ENCODE assay signal across 8 cellular contexts in genomic region chr1:150629115-150629928, GRCh38. TPM values are rescaled to one million over a fixed set of nuclear protein-coding genes. Genes with fewer than 3 reads are reported as not detected.
DNase-seq lines count a peak whose midpoint lies in the region; ATAC-seq and TF ChIP-seq lines count a peak whose summit lies in the region.

A gene with protein sequence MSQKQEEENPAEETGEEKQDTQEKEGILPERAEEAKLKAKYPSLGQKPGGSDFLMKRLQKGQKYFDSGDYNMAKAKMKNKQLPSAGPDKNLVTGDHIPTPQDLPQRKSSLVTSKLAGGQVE (minus strand): TSS chr1:150629612. CDS start chr1:150629470, 142 bp downstream.

- TF ChIP-seq CTCF in GM06990 (IDR thresholded peaks at IDR 0.05; ENCODE audit: insufficient read depth, low read length, poor library complexity, severe bottlenecking): no peak
- no peak for TF ChIP-seq CTCF in NB4 (IDR thresholded peaks at IDR 0.05; ENCODE audit: low read depth, low read length)
- TF ChIP-seq CTCF in gastroesophageal sphincter (IDR thresholded peaks at IDR 0.05): peak in 1 of 4 experiments; percentile 23
- TF ChIP-seq CTCF in neutrophil (IDR thresholded peaks at IDR 0.05): peak; percentile 49

- H3K36me3 ChIP-seq in GM06990 (ENCODE audit: control insufficient read depth, insufficient read depth, low read length) (peaks cover 10% of the 10 kb centered on the region), gastroesophageal sphincter (peaks cover 0 to 35% of the 10 kb centered on the region in 2 donors), neutrophil (peaks cover 29% of the 10 kb centered on the region)

- CTCF ChIA-PET in activated naive CD4-positive, alpha-beta T cell treated with anti-CD3 and anti-CD28 coated beads for 36 hours (lab: Charles Lee): interaction anchor here (0.6 to 2.1 kb wide), 7 partner anchors 16 to 420 kb away, joined by 3 to 12 read pairs (median 4); partner anchors contain the start of gene GOLPH3L

- H3K36me3 Mint-ChIP-seq in activated naive CD4-positive, alpha-beta T cell treated with anti-CD3 and anti-CD28 coated beads for 36 hours (ENCODE audit: low read depth): peaks cover 34% of the 10 kb centered on the region

- H3K4me1 ChIP-seq in gastroesophageal sphincter: peaks cover 0 to 49% (median 9%) of the 10 kb centered on the region in 3 donors
- H3K4me1 ChIP-seq in neutrophil (ENCODE audit: control insufficient read depth in 1 of 2, insufficient read depth in 1 of 2, low read depth in 1 of 2, low read length in 1 of 2): peaks cover 27% of the 10 kb centered on the region in 2 experiments

- peak; percentile 95 for DNase-seq in GM06990 (ENCODE audit: extremely low read depth, insufficient read length)
- DNase-seq in NB4 (ENCODE audit: low read depth): peak; percentile 99
- DNase-seq in SK-N-DZ (ENCODE audit: low spot score): peak; percentile 100
- peak; percentile 98 for DNase-seq in activated naive CD4-positive, alpha-beta T cell treated with anti-CD3 and anti-CD28 coated beads for 36 hours
- DNase-seq in substantia nigra (lab: John Stamatoyannopoulos, UW): peak; percentile 87 to 100 (median 97)

- H3K27ac ChIP-seq in gastroesophageal sphincter (peak within 1 kb of the TSS; percentile 58 to 97 (median 96)), neutrophil (peak within 1 kb of the TSS; percentile 96), substantia nigra (ENCODE audit: low read depth, low read length, poor library complexity, severe bottlenecking) (peak within 1 kb of the TSS; percentile 97)

- H3K9me3 ChIP-seq in gastroesophageal sphincter (no peaks in the 10 kb centered on the region), neutrophil (no peaks in the 10 kb centered on the region)

- no peaks in the 10 kb centered on the region for H3K27me3 Mint-ChIP-seq in activated naive CD4-positive, alpha-beta T cell treated with anti-CD3 and anti-CD28 coated beads for 36 hours (ENCODE audit: low read depth)

- peak within 1 kb of the TSS; percentile 54 for H3K27ac Mint-ChIP-seq in activated naive CD4-positive, alpha-beta T cell treated with anti-CD3 and anti-CD28 coated beads for 36 hours

- intact Hi-C loops in activated naive CD4-positive, alpha-beta T cell treated with anti-CD3 and anti-CD28 coated beads for 36 hours (cut with micrococcal nuclease): loop anchor here (1.0 to 10.0 kb wide), 12 partner anchors 18 to 698 kb away; partner anchors contain the start of genes ANP32E, APH1A, ARNT and GOLPH3L

- H3K27me3 ChIP-seq in GM06990 (replicated peaks; ENCODE audit: control insufficient read depth, insufficient read depth, low read length): no peaks in the 10 kb centered on the region
- no peaks in the 10 kb centered on the region for H3K27me3 ChIP-seq in gastroesophageal sphincter
- H3K27me3 ChIP-seq in neutrophil: no peaks in the 10 kb centered on the region

- no peak for TF ChIP-seq EP300 in gastroesophageal sphincter (IDR thresholded peaks at IDR 0.05)

- H3K9me3 Mint-ChIP-seq in activated naive CD4-positive, alpha-beta T cell treated with anti-CD3 and anti-CD28 coated beads for 36 hours: no peaks in the 10 kb centered on the region

- H3K4me3 Mint-ChIP-seq in activated naive CD4-positive, alpha-beta T cell treated with anti-CD3 and anti-CD28 coated beads for 36 hours: no peak within 1 kb of the TSS

- H3K4me3 ChIP-seq in GM06990 (replicated peaks; ENCODE audit: low read depth, low read length) (peak within 1 kb of the TSS; percentile 86), NB4 (ENCODE audit: low read depth, low read length) (peak within 1 kb of the TSS; percentile 99), gastroesophageal sphincter (peak within 1 kb of the TSS; percentile 33 to 70), neutrophil (ENCODE audit: low read depth in 1 of 2, low read length in 1 of 2) (peak within 1 kb of the TSS; percentile 76 to 79)

- 0% methylated on average over 5 of the region's 49 CpGs; no CpG with 5 or more reads in 1 of the 2 donors for WGBS in gastroesophageal sphincter (ENCODE audit: low coverage in 1 of 2), 2 donors

- ATAC-seq in HG02571 (IDR thresholded peaks at IDR 0.05; ENCODE audit: unreplicated experiment) (peak; percentile 89), gastroesophageal sphincter (peak; percentile 97)

- H3K4me1 Mint-ChIP-seq in activated naive CD4-positive, alpha-beta T cell treated with anti-CD3 and anti-CD28 coated beads for 36 hours (ENCODE audit: low read depth): peaks cover 42% of the 10 kb centered on the region

- TF ChIP-seq POLR2A in NB4 (IDR thresholded peaks at IDR 0.05; ENCODE audit: extremely low read depth, insufficient read length) (peak; percentile 53), gastroesophageal sphincter (IDR thresholded peaks at IDR 0.05) (peak; percentile 85 to 91)

RNA-seq across cellular contexts. Expression of the gene that starts here (rescaled TPM):
- 272 and 337 TPM in 2 replicates for polyA plus RNA-seq in SK-N-DZ (2014; cell fraction: cytosol; rRNA removed)
- polyA plus RNA-seq in SK-N-DZ (2014; cell fraction: nucleus; rRNA removed): 173 and 181 TPM in 2 replicates
- 100 to 1,000 TPM; 187 to 193 TPM for total RNA-seq in activated naive CD4-positive, alpha-beta T cell treated with anti-CD3 and anti-CD28 coated beads for 36 hours
- 100 to 1,000 TPM; 154 to 191 (median 167) TPM for total RNA-seq in gastroesophageal sphincter

Comparison
In these comparisons a context has a peak if more than half of its experiments do, and no peak if none do; other contexts are left out.
1. Peak in every context shown above with its lines: DNase-seq, ATAC-seq, H3K4me3 ChIP-seq and H3K27ac ChIP-seq.